In the genomic region with DNA sequence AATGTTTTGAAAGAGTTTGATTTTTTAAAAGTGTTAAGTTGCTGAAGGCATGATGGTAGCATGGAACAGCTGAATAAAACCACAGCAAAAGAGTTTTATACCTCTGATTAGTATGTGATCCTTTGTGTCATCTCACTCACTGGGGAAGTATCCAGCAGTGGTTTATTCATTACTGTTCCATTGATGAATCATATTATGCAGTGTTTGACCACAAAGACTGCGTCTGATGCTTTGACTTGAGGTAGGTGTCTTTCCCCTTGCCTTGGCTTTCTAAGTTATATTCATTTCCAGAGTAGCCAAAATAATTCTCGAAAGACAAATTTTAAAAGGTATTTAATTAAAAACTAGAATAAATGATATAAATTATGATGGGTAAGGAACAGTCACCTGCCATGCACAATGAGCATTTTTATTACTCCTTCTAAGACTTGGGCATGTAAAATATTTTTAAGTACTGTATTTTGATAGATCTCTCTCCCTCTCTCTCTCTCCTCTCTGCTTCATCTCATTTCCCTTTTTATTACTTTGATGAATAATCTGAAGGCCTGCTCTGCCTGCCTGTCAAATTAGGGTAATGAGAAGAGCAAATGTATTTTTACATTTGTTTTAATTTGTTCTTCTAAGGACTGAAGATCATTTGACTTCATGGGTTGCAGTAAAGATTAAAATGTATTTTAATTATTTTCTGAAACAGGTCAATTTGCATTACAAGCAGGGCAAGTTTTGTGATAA, we compare ENCODE assay signal across 8 cellular contexts.
DNase-seq lines count a peak whose midpoint lies in the region; ATAC-seq and TF ChIP-seq lines count a peak whose summit lies in the region.

No MANE protein-coding gene starts in this region.

- peak; percentile 84 for ATAC-seq in GM19351 (IDR thresholded peaks at IDR 0.05; ENCODE audit: unreplicated experiment)
- peak; percentile 82 for ATAC-seq in HG03097 (IDR thresholded peaks at IDR 0.05; ENCODE audit: low FRiP score, unreplicated experiment)

- no peak for TF ChIP-seq POLR2A in erythroblast (IDR thresholded peaks at IDR 0.05; ENCODE audit: low read length)

- TF ChIP-seq CTCF in AG09309 (IDR thresholded peaks at IDR 0.05; ENCODE audit: control insufficient read depth, insufficient read depth, low read depth, low read length, missing control alignments), result no peak

- DNase-seq in AG09309 (ENCODE audit: low read depth) (peak; percentile 51), astrocyte of the hippocampus (ENCODE audit: low read depth, low spot score) (peak; percentile 77), NCI-H2107 treated with DMSO at 0.1 percent for 48 hours (lab: John Stamatoyannopoulos, UW; ENCODE audit: unreplicated experiment) (no peak), erythroblast (lab: John Stamatoyannopoulos, UW) (no peak), KG1 (lab: John Stamatoyannopoulos, UW) (no peak), NCI-H1930 (lab: John Stamatoyannopoulos, UW) (no peak)

- H3K4me3 ChIP-seq in AG09309 (ENCODE audit: control insufficient read depth, low read depth, low read length), result no peak overlapping the region

Comparison
In these comparisons a context has a peak if more than half of its experiments do, and no peak if none do; other contexts are left out.
1. DNase-seq: peak in AG09309 (single experiment) and astrocyte of the hippocampus (single experiment); none in NCI-H2107 treated with DMSO at 0.1 percent for 48 hours (single experiment), erythroblast (0 of 2), KG1 (single experiment) and NCI-H1930 (0 of 2).